In genomic region chr1:48469616-48470500, GRCh38 we compare ENCODE assay signal across 8 cellular contexts. TPM values are rescaled to one million over a fixed set of nuclear protein-coding genes. Genes with fewer than 3 reads are reported as not detected.
A peak's percentile ranks its signal among the peaks of the same experiment; 100 is the strongest.
DNase-seq lines count a peak whose midpoint lies in the region; ATAC-seq and TF ChIP-seq lines count a peak whose summit lies in the region.

No MANE protein-coding gene starts in this region.

- H3K27ac Mint-ChIP-seq in endothelial cell (ENCODE audit: unreplicated experiment) = peak overlapping the region; percentile 26

- peaks cover 9% of the 10 kb centered on the region for H3K27me3 Mint-ChIP-seq in endothelial cell (ENCODE audit: unreplicated experiment)

- peaks cover 33% of the 10 kb centered on the region for H3K4me1 Mint-ChIP-seq in endothelial cell (ENCODE audit: unreplicated experiment)

- TF ChIP-seq CTCF in endothelial cell (IDR thresholded peaks at IDR 0.05; ENCODE audit: unreplicated experiment) = no peak

- peak; percentile 84 for DNase-seq in CD1c-positive myeloid dendritic cell (ENCODE audit: extremely low spot score)
- DNase-seq in NOMO-1 (lab: John Stamatoyannopoulos, UW; ENCODE audit: unreplicated experiment in 2 of 2) = peak; percentile 61 to 96
- no peak for DNase-seq in endothelial cell (ENCODE audit: low spot score)
- DNase-seq in HuH-7.5 (ENCODE audit: low spot score) = no peak

- H3K9ac ChIP-seq in muscle layer of colon (ENCODE audit: low read length) = peak overlapping the region; percentile 80

- no peaks in the 10 kb centered on the region for H3K36me3 Mint-ChIP-seq in endothelial cell (ENCODE audit: low read depth, unreplicated experiment)

- H3K27me3 ChIP-seq in muscle layer of colon (ENCODE audit: control insufficient read depth in 1 of 2, insufficient read depth in 2 of 2, low read length in 2 of 2) = no peaks in the 10 kb centered on the region

- peaks cover 15% of the 10 kb centered on the region for H3K4me1 ChIP-seq in muscle layer of colon (ENCODE audit: insufficient read depth, low read length)
- H3K4me1 ChIP-seq in urinary bladder (ENCODE audit: insufficient read depth) = no peaks in the 10 kb centered on the region

- H3K27ac ChIP-seq in muscle layer of colon (ENCODE audit: low read depth, low read length) (peak overlapping the region; percentile 80), urinary bladder (ENCODE audit: low read depth) (peak overlapping the region; percentile 79)

- ATAC-seq in HG02759 (IDR thresholded peaks at IDR 0.05; ENCODE audit: unreplicated experiment) (no peak), GM21723 (IDR thresholded peaks at IDR 0.05; ENCODE audit: unreplicated experiment) (no peak)

- peak overlapping the region in 1 of 2 donors; percentile 90 for H3K4me3 ChIP-seq in muscle layer of colon (ENCODE audit: low read depth in 1 of 2, low read length in 2 of 2)
- H3K4me3 ChIP-seq in urinary bladder (ENCODE audit: low read depth, low read length) = peak overlapping the region; percentile 16

- no peaks in the 10 kb centered on the region for H3K9me3 Mint-ChIP-seq in endothelial cell (ENCODE audit: unreplicated experiment)

- H3K4me3 Mint-ChIP-seq in endothelial cell (ENCODE audit: unreplicated experiment) = no peak overlapping the region

- 14% methylated on average over 12 of the region's 12 CpGs for WGBS in urinary bladder

- H3K9me3 ChIP-seq in muscle layer of colon (ENCODE audit: low read length) = no peaks in the 10 kb centered on the region

- H3K36me3 ChIP-seq in muscle layer of colon (ENCODE audit: insufficient read depth, low read length) = no peaks in the 10 kb centered on the region
- H3K36me3 ChIP-seq in urinary bladder (ENCODE audit: insufficient read depth) = no peaks in the 10 kb centered on the region

RNA-seq across cellular contexts. Expression of gene SPATA6, which starts 2.1 kb away (rescaled TPM):
- total RNA-seq in endothelial cell (ENCODE audit: unreplicated experiment) = 26.0 TPM
- 63.2 TPM for total RNA-seq in urinary bladder
- 10.4 TPM for polyA plus RNA-seq in urinary bladder

Comparison
In these comparisons a context has a peak if more than half of its experiments do, and no peak if none do; other contexts are left out.
1. DNase-seq: peak in CD1c-positive myeloid dendritic cell (single experiment) and NOMO-1 (2 of 2); none in endothelial cell (single experiment) and HuH-7.5 (single experiment).